In genomic region chr2:147141930-147142329, GRCh38 we compare ENCODE assay signal across 2 cellular contexts.
TF ChIP-seq lines count a peak whose summit lies in the region.

No MANE protein-coding gene starts in this region.

TF ChIP-seq in A549, 52 proteins besides CTCF, POLR2A, EP300 and RAD21 (continued from another document):
- no peak for TF ChIP-seq ESRRA (IDR thresholded peaks at IDR 0.05; ENCODE audit: borderline replicate concordance, low read length)
- TF ChIP-seq GATA3 (IDR thresholded peaks at IDR 0.05; ENCODE audit: borderline replicate concordance): no peak
- TF ChIP-seq JUNB (IDR thresholded peaks at IDR 0.05): no peak
- no peak for TF ChIP-seq BCL3 (IDR thresholded peaks at IDR 0.05)

TF ChIP-seq in HCT116, 20 proteins besides CTCF, POLR2A, EP300 and RAD21 (continued from another document):
- TF ChIP-seq CBX3 (IDR thresholded peaks at IDR 0.05; ENCODE audit: low read depth) (no peak), SIN3A (IDR thresholded peaks at IDR 0.05; ENCODE audit: low read depth) (no peak), EZH2 (IDR thresholded peaks at IDR 0.05) (no peak), ZNF274 (IDR thresholded peaks at IDR 0.05; ENCODE audit: low read depth, low read length) (no peak), JUND (IDR thresholded peaks at IDR 0.05) (no peak), POLR2AphosphoS5 (IDR thresholded peaks at IDR 0.05; ENCODE audit: low read depth, low read length) (no peak), FOSL1 (IDR thresholded peaks at IDR 0.05; ENCODE audit: low read depth) (no peak), ELF1 (IDR thresholded peaks at IDR 0.05; ENCODE audit: borderline replicate concordance, low read depth) (no peak), REST (IDR thresholded peaks at IDR 0.05; ENCODE audit: low read depth) (no peak), SP1 (IDR thresholded peaks at IDR 0.05; ENCODE audit: low read depth) (no peak), SRF (IDR thresholded peaks at IDR 0.05; ENCODE audit: low read depth) (no peak)
